ENCODE assay signal across 2 cellular contexts in genomic region chr15:47506543-47507090, GRCh38.
TF ChIP-seq lines count a peak whose summit lies in the region.

No MANE protein-coding gene starts in this region.

TF ChIP-seq in HEK293, 187 proteins besides CTCF, POLR2A, EP300 and RAD21 (continued from another document):
- TF ChIP-seq KLF16 (tag by site-specific recombination; IDR thresholded peaks at IDR 0.05) = no peak
- no peak for TF ChIP-seq MEIS1 (CRISPR knock-in tag; IDR thresholded peaks at IDR 0.05; ENCODE audit: borderline replicate concordance)
- TF ChIP-seq ZBTB7A (tag by site-specific recombination; IDR thresholded peaks at IDR 0.05; ENCODE audit: low read depth) = no peak
- no peak for TF ChIP-seq ZSCAN30 (tag by site-specific recombination; IDR thresholded peaks at IDR 0.05)
- no peak for TF ChIP-seq ZNF18 (tag by site-specific recombination; IDR thresholded peaks at IDR 0.05)
- no peak for TF ChIP-seq ZNF623 (tag by site-specific recombination; IDR thresholded peaks at IDR 0.05)
- TF ChIP-seq ZNF658 (tag by site-specific recombination; IDR thresholded peaks at IDR 0.05) = no peak
- no peak for TF ChIP-seq ZNF132 (tag by site-specific recombination; IDR thresholded peaks at IDR 0.05; ENCODE audit: borderline replicate concordance)
- peak; percentile 57 for TF ChIP-seq ZNF398 (tag by site-specific recombination; IDR thresholded peaks at IDR 0.05)
- TF ChIP-seq ZNF777 (tag by site-specific recombination; IDR thresholded peaks at IDR 0.05; ENCODE audit: borderline replicate concordance) = no peak
- TF ChIP-seq SCRT2 (tag by site-specific recombination; IDR thresholded peaks at IDR 0.05) = no peak
- no peak for TF ChIP-seq ZBTB17 (tag by site-specific recombination; IDR thresholded peaks at IDR 0.05)

TF ChIP-seq in HepG2, 621 proteins besides CTCF, POLR2A, EP300 and RAD21:
- TF ChIP-seq ZBTB40 (IDR thresholded peaks at IDR 0.05) (no peak), ZBTB40 (CRISPR knock-in tag; IDR thresholded peaks at IDR 0.05) (no peak), ZNF292 (CRISPR knock-in tag; IDR thresholded peaks at IDR 0.05; ENCODE audit: borderline replicate concordance, low read depth) (no peak), FUBP1 (CRISPR knock-in tag; IDR thresholded peaks at IDR 0.05; ENCODE audit: borderline replicate concordance) (no peak), HOMEZ (CRISPR knock-in tag; IDR thresholded peaks at IDR 0.05; ENCODE audit: low read depth) (no peak), DR1 (CRISPR knock-in tag; IDR thresholded peaks at IDR 0.05) (no peak), ZNF879 (CRISPR knock-in tag; IDR thresholded peaks at IDR 0.05) (no peak), ZNF230 (CRISPR knock-in tag; IDR thresholded peaks at IDR 0.05) (no peak), ZNF788 (CRISPR knock-in tag; IDR thresholded peaks at IDR 0.05; ENCODE audit: borderline replicate concordance) (no peak), KLF16 (CRISPR knock-in tag; IDR thresholded peaks at IDR 0.05) (no peak), ZNF564 (CRISPR knock-in tag; IDR thresholded peaks at IDR 0.05) (no peak), ZNF354B (CRISPR knock-in tag; IDR thresholded peaks at IDR 0.05) (no peak)
